Comparison of ENCODE assay signal across 9 cellular contexts in genomic region chr20:62952373-62953166, GRCh38. TPM values are rescaled to one million over a fixed set of nuclear protein-coding genes. Genes with fewer than 3 reads are reported as not detected.
DNase-seq lines count a peak whose midpoint lies in the region; ATAC-seq and TF ChIP-seq lines count a peak whose summit lies in the region.
"Had no signal": no experiment of that assay in that cellular context is flagged by ENCODE, and none has a peak within 500 bp of the region (broad histone marks: within the 10 kb centered on the region; RNA-seq: fewer than 3 reads in every experiment).

A gene with protein sequence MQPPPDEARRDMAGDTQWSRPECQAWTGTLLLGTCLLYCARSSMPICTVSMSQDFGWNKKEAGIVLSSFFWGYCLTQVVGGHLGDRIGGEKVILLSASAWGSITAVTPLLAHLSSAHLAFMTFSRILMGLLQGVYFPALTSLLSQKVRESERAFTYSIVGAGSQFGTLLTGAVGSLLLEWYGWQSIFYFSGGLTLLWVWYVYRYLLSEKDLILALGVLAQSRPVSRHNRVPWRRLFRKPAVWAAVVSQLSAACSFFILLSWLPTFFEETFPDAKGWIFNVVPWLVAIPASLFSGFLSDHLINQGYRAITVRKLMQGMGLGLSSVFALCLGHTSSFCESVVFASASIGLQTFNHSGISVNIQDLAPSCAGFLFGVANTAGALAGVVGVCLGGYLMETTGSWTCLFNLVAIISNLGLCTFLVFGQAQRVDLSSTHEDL (plus strand): TSS chr20:62952709. CDS start chr20:62952831, 122 bp downstream.

- no peaks in the 10 kb centered on the region for H3K9me3 Mint-ChIP-seq in activated T-cell treated with anti-CD3 and anti-CD28 coated beads, Interleukin-2, amount 50 U/mL, for 24 hours

- H3K36me3 ChIP-seq in IMR-90 (ENCODE audit: control insufficient read depth, insufficient read depth, low read length), result peaks cover 25% of the 10 kb centered on the region
- H3K36me3 ChIP-seq in parathyroid adenoma (ENCODE audit: control insufficient read depth, insufficient read depth, low read length), result no peaks in the 10 kb centered on the region

- peak within 1 kb of the TSS; percentile 77 for H3K4me3 Mint-ChIP-seq in activated T-cell treated with anti-CD3 and anti-CD28 coated beads, Interleukin-2, amount 50 U/mL, for 24 hours

- intact Hi-C loops in IMR-90 (cut with micrococcal nuclease), result no loop called here

- dilution Hi-C loops in IMR-90 (cut with HindIII; ENCODE audit: low sequenced_read_pairs, unreplicated experiment), result no loop called here

- WGBS in IMR-90 (ENCODE audit: extremely low coverage in 2 of 2, insufficient read length in 1 of 2), 2 experiments, result 40% methylated on average over 26 of the region's 40 CpGs; no CpG with 5 or more reads in 1 of the 2 experiments

- no peak for TF ChIP-seq POLR2A in IMR-90 (IDR thresholded peaks at IDR 0.05; ENCODE audit: low read depth, low read length)

- peaks cover 8% of the 10 kb centered on the region for H4K20me1 ChIP-seq in IMR-90 (ENCODE audit: insufficient read depth, low read length)

- peaks cover 7% of the 10 kb centered on the region; the same call in 1 of the 2 replicates for H3K9me1 ChIP-seq in IMR-90 (ENCODE audit: insufficient read depth, low read length)

- H2AFZ ChIP-seq in IMR-90 (replicated peaks; ENCODE audit: low read length, poor library complexity) (peak within 1 kb of the TSS; percentile 90), parathyroid adenoma (peak within 1 kb of the TSS; percentile 70)

- H3K18ac ChIP-seq in IMR-90 (ENCODE audit: low read depth, low read length), result peak within 1 kb of the TSS; percentile 66; the same call in 1 of the 2 replicates

- POLR2A ChIA-PET in IMR-90 (lab: Charles Lee; ENCODE audit: unreplicated experiment), result no interaction called here

- BruUV-seq in IMR-90 (replicated peaks; lab: Mats Ljungman, UMichigan), result no TSS peak

- peak within 1 kb of the TSS; percentile 42 for H2AK5ac ChIP-seq in IMR-90 (ENCODE audit: low read depth, low read length)

- DNase-seq in CD1c-positive myeloid dendritic cell (ENCODE audit: extremely low spot score), result peak; percentile 93
- peak; percentile 12 for DNase-seq in IMR-90
- DNase-seq in activated T-cell treated with anti-CD3 and anti-CD28 coated beads, Interleukin-2, amount 50 U/mL, for 24 hours, result peak; percentile 72
- DNase-seq in glomerular endothelial cell (ENCODE audit: extremely low read depth, low read depth, low spot score), result no peak
- DNase-seq in NCI-H345 (lab: John Stamatoyannopoulos, UW), result no peak
- DNase-seq in NCI-H2171 (lab: John Stamatoyannopoulos, UW), result no peak

- no peak within 1 kb of the TSS for H2BK20ac ChIP-seq in IMR-90 (ENCODE audit: low read depth, low read length)

- H2BK120ac ChIP-seq in IMR-90 (ENCODE audit: low read depth, low read length), result peak within 1 kb of the TSS; percentile 16; the same call in 1 of the 2 replicates

- H3K4me2 ChIP-seq in IMR-90 (ENCODE audit: low read depth, low read length), result peak within 1 kb of the TSS; percentile 66
- H3K4me2 ChIP-seq in parathyroid adenoma (ENCODE audit: low read length), result no peak within 1 kb of the TSS
- H3K4me2 ChIP-seq: KMS-11 had no signal

- no peak for TF ChIP-seq RAD21 in IMR-90 (IDR thresholded peaks at IDR 0.05; ENCODE audit: low read length)

- peak within 1 kb of the TSS; percentile 7 for H3K14ac ChIP-seq in IMR-90 (replicated peaks; ENCODE audit: low read depth, low read length)

- CTCF ChIA-PET in IMR-90 (lab: Yijun Ruan, JAX), result interaction anchor here (0.8 kb wide), 1 partner anchor 45 kb away, joined by 3 read pairs; no protein-coding TSS in a partner anchor

- no peaks in the 10 kb centered on the region for H3K27me3 Mint-ChIP-seq in activated T-cell treated with anti-CD3 and anti-CD28 coated beads, Interleukin-2, amount 50 U/mL, for 24 hours

- no peak within 1 kb of the TSS for H2BK15ac ChIP-seq in IMR-90 (ENCODE audit: low read depth, low read length)

- H4K91ac ChIP-seq in IMR-90 (ENCODE audit: insufficient read depth, low read depth, low read length), result peak within 1 kb of the TSS; percentile 66

- peak within 1 kb of the TSS; percentile 70 to 82; a peak in 3 of 4 replicates for H4K8ac ChIP-seq in IMR-90 (ENCODE audit: low read depth in 2 of 2, low read length in 2 of 2)

- H3K27ac ChIP-seq in IMR-90 (ENCODE audit: insufficient read depth, low read length), result peak within 1 kb of the TSS; percentile 78
- H3K27ac ChIP-seq in parathyroid adenoma, result no peak within 1 kb of the TSS
- H3K27ac ChIP-seq: KMS-11 had no signal

- peaks cover 2% of the 10 kb centered on the region; the same call in 1 of the 2 replicates for H3K9me3 ChIP-seq in IMR-90 (ENCODE audit: control insufficient read depth, insufficient read depth, low read length)
- H3K9me3 ChIP-seq in parathyroid adenoma (ENCODE audit: control insufficient read depth, low read length), result no peaks in the 10 kb centered on the region

- H3K4me1 ChIP-seq in IMR-90 (ENCODE audit: control insufficient read depth, insufficient read depth, low read length) (peaks cover 13% of the 10 kb centered on the region), parathyroid adenoma (peaks cover 8% of the 10 kb centered on the region)

- no peak within 1 kb of the TSS for H3K56ac ChIP-seq in IMR-90 (ENCODE audit: extremely low read depth, insufficient read depth, low read length)

- peak within 1 kb of the TSS; percentile 51 for H3K4ac ChIP-seq in IMR-90 (ENCODE audit: low read depth, low read length)

- H3K23ac ChIP-seq in IMR-90 (ENCODE audit: low read depth, low read length), result peak within 1 kb of the TSS; percentile 3; the same call in 1 of the 2 replicates

- no peaks in the 10 kb centered on the region for H3K27me3 ChIP-seq in IMR-90 (ENCODE audit: control insufficient read depth, insufficient read depth, low read length)
- no peaks in the 10 kb centered on the region for H3K27me3 ChIP-seq in parathyroid adenoma (ENCODE audit: control insufficient read depth, insufficient read depth, low read length)

- H3K4me1 Mint-ChIP-seq in activated T-cell treated with anti-CD3 and anti-CD28 coated beads, Interleukin-2, amount 50 U/mL, for 24 hours (ENCODE audit: low read depth), result peaks cover 28% of the 10 kb centered on the region

- ATAC-seq in GM19455 (IDR thresholded peaks at IDR 0.05; ENCODE audit: unreplicated experiment) (peak; percentile 44), IMR-90 (ENCODE audit: low read depth) (peak; percentile 36)

- H2AK9ac ChIP-seq in IMR-90 (replicated peaks; ENCODE audit: low read depth, low read length, poor library complexity), result peak within 1 kb of the TSS; percentile 63

- H3K79me2 ChIP-seq in parathyroid adenoma, result peaks cover 14% of the 10 kb centered on the region

- H2BK5ac ChIP-seq in IMR-90 (ENCODE audit: low read depth, low read length, poor library complexity, severe bottlenecking), result peak within 1 kb of the TSS; percentile 46

- peaks cover 46% of the 10 kb centered on the region for H3K36me3 Mint-ChIP-seq in activated T-cell treated with anti-CD3 and anti-CD28 coated beads, Interleukin-2, amount 50 U/mL, for 24 hours (ENCODE audit: low read depth)

- H3K9ac ChIP-seq in IMR-90 (ENCODE audit: low read depth, low read length), result peak within 1 kb of the TSS; percentile 60; the same call in 1 of the 2 replicates
- H3K9ac ChIP-seq in parathyroid adenoma, result no peak within 1 kb of the TSS
- H3K9ac ChIP-seq: KMS-11 had no signal

- H3K4me3 ChIP-seq in IMR-90 (ENCODE audit: insufficient read depth, low read depth, low read length), result peak within 1 kb of the TSS; percentile 29; the same call in 1 of the 2 replicates
- no peak within 1 kb of the TSS for H3K4me3 ChIP-seq in parathyroid adenoma (ENCODE audit: low read depth, low read length)

- in situ Hi-C loops in IMR-90 (cut with MboI; ENCODE audit: low sequenced_read_pairs), result no loop called here

- peaks cover 4 to 16% of the 10 kb centered on the region in 2 experiments; a peak in 2 of 4 replicates for H3K79me1 ChIP-seq in IMR-90 (ENCODE audit: low read depth in 1 of 2, low read length in 2 of 2)

- H4K5ac ChIP-seq in IMR-90 (ENCODE audit: low read depth, low read length), result peak within 1 kb of the TSS; percentile 98

- peak within 1 kb of the TSS; percentile 88 for H3K27ac Mint-ChIP-seq in activated T-cell treated with anti-CD3 and anti-CD28 coated beads, Interleukin-2, amount 50 U/mL, for 24 hours

- TF ChIP-seq CTCF in IMR-90 (conservative IDR thresholded peaks at IDR 0.05; ENCODE audit: low read depth, low read length) (no peak), parathyroid adenoma (IDR thresholded peaks at IDR 0.05) (no peak)

TF ChIP-seq in IMR-90, 13 proteins besides CTCF, POLR2A, EP300 and RAD21 (continues in another document):
- no peak for TF ChIP-seq FOS (IDR thresholded peaks at IDR 0.05; ENCODE audit: low read depth, low read length)
- no peak for TF ChIP-seq MXI1 (IDR thresholded peaks at IDR 0.05; ENCODE audit: borderline replicate concordance, low read depth, low read length)
- TF ChIP-seq MAZ (IDR thresholded peaks at IDR 0.05; ENCODE audit: borderline replicate concordance, low read depth, low read length), result no peak
- TF ChIP-seq BHLHE40 (IDR thresholded peaks at IDR 0.05; ENCODE audit: low read depth, low read length), result no peak
- TF ChIP-seq, protein P1, sequence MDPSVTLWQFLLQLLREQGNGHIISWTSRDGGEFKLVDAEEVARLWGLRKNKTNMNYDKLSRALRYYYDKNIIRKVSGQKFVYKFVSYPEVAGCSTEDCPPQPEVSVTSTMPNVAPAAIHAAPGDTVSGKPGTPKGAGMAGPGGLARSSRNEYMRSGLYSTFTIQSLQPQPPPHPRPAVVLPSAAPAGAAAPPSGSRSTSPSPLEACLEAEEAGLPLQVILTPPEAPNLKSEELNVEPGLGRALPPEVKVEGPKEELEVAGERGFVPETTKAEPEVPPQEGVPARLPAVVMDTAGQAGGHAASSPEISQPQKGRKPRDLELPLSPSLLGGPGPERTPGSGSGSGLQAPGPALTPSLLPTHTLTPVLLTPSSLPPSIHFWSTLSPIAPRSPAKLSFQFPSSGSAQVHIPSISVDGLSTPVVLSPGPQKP (IDR thresholded peaks at IDR 0.05; ENCODE audit: borderline replicate concordance, low read depth, low read length), result no peak
- TF ChIP-seq CHD1 (IDR thresholded peaks at IDR 0.05; ENCODE audit: low read depth, low read length), result no peak
- no peak for TF ChIP-seq NFE2L2 (IDR thresholded peaks at IDR 0.05; ENCODE audit: low read depth, low read length)
- TF ChIP-seq, protein P2, sequence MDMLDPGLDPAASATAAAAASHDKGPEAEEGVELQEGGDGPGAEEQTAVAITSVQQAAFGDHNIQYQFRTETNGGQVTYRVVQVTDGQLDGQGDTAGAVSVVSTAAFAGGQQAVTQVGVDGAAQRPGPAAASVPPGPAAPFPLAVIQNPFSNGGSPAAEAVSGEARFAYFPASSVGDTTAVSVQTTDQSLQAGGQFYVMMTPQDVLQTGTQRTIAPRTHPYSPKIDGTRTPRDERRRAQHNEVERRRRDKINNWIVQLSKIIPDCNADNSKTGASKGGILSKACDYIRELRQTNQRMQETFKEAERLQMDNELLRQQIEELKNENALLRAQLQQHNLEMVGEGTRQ (IDR thresholded peaks at IDR 0.05; ENCODE audit: low read depth, low read length), result no peak
- TF ChIP-seq SMC3 (IDR thresholded peaks at IDR 0.05; ENCODE audit: low read depth, low read length), result no peak

RNA-seq across cellular contexts. Expression of the gene that starts here (rescaled TPM):
- total RNA-seq in IMR-90 (2012; rRNA removed) (1.4 and 2.2 TPM in 2 replicates), glomerular endothelial cell (5.3 and 22.9 TPM in 2 replicates)
- 14.4 and 17.3 TPM in 2 replicates for polyA plus RNA-seq in IMR-90 (2012; rRNA removed)
- polyA plus RNA-seq in IMR-90 (2012; cell fraction: cytosol; rRNA removed), result 3.7 and 5.8 TPM in 2 replicates
- 68.1 and 209 TPM in 2 replicates for polyA plus RNA-seq in IMR-90 (2012; cell fraction: nucleus; rRNA removed; ENCODE audit: low replicate concordance)

Comparison
In these comparisons a context has a peak if more than half of its experiments do, and no peak if none do; other contexts are left out.
1. DNase-seq: peak in CD1c-positive myeloid dendritic cell (single experiment), IMR-90 (single experiment) and activated T-cell treated with anti-CD3 and anti-CD28 coated beads, Interleukin-2, amount 50 U/mL, for 24 hours (single experiment); none in glomerular endothelial cell (single experiment), NCI-H345 (single experiment) and NCI-H2171 (single experiment).